In the genomic region with DNA sequence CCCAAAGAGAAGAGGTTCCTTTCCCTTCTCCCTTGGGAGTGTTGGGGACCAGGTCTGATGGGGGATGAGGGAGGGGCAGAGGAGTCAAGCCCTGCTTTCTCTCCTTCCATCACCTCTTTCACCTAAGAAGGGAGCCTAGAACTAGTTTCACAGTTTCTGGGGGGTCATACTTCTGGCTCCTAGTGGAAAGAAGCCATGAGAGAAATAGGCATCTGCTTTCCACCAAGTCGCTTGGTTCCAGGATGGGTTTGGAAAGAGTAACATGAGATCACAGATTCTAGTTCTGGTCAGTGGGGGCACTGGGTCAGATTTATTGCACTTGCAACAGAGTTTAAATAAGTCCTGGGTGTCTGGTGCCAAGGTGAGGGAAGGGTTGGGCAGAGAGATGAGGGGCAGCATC, we compare ENCODE assay signal across 1 cellular context.
TF ChIP-seq lines count a peak whose summit lies in the region.

No MANE protein-coding gene starts in this region.

TF ChIP-seq in HepG2, 621 proteins besides CTCF, POLR2A, EP300 and RAD21:
- TF ChIP-seq ZNF225 (CRISPR knock-in tag; IDR thresholded peaks at IDR 0.05), result no peak
